ENCODE assay signal across 12 cellular contexts in genomic region chr7:105131033-105131656, GRCh38.
A peak's percentile ranks its signal among the peaks of the same experiment; 100 is the strongest.
DNase-seq lines count a peak whose midpoint lies in the region; ATAC-seq and TF ChIP-seq lines count a peak whose summit lies in the region.
"Had no signal": no experiment of that assay in that cellular context is flagged by ENCODE, and none has a peak within 500 bp of the region (broad histone marks: within the 10 kb centered on the region; RNA-seq: fewer than 3 reads in every experiment).

No MANE protein-coding gene starts in this region.

- H2BK12ac ChIP-seq in trophoblast cell (ENCODE audit: low read length), result no peak overlapping the region

- H3K36me3 ChIP-seq in esophagus muscularis mucosa, result peaks cover 0 to 43% (median 26%) of the 10 kb centered on the region in 4 donors
- peaks cover 6 to 11% of the 10 kb centered on the region in 2 experiments for H3K36me3 ChIP-seq in trophoblast cell (ENCODE audit: control insufficient read depth in 1 of 2, insufficient read depth in 2 of 2, low read length in 2 of 2)

- H2BK120ac ChIP-seq in trophoblast cell (ENCODE audit: insufficient read depth, low read length, poor library complexity), result no peak overlapping the region

- H3K27me3 ChIP-seq in esophagus muscularis mucosa (no peaks in the 10 kb centered on the region), trophoblast cell (ENCODE audit: insufficient read depth, low read length) (no peaks in the 10 kb centered on the region)
- H3K27me3 ChIP-seq: body of pancreas had no signal

- H2AK5ac ChIP-seq in trophoblast cell (ENCODE audit: low read length), result no peak overlapping the region

- no peak overlapping the region for H2AFZ ChIP-seq in trophoblast cell (ENCODE audit: insufficient read depth, low read length, poor library complexity)

- no peak overlapping the region for H3K9ac ChIP-seq in trophoblast cell (ENCODE audit: low read length)

- peaks cover 0 to 5% (median 4%) of the 10 kb centered on the region in 4 donors for H3K4me1 ChIP-seq in esophagus muscularis mucosa
- H3K4me1 ChIP-seq in trophoblast cell (ENCODE audit: control insufficient read depth in 1 of 2, insufficient read depth in 2 of 2, low read length in 2 of 2), result no peaks in the 10 kb centered on the region
- H3K4me1 ChIP-seq: body of pancreas had no signal

- DNase-seq in CMK (ENCODE audit: low read depth), result peak; percentile 8
- peak; percentile 17 for DNase-seq in esophagus muscularis mucosa (ENCODE audit: extremely low spot score)
- no peak for DNase-seq in NCI-H1930 (lab: John Stamatoyannopoulos, UW)
- DNase-seq in trophoblast cell, result no peak
- DNase-seq in occipital lobe (lab: John Stamatoyannopoulos, UW), result no peak
- DNase-seq in Right ventricle myocardium inferior (ENCODE audit: missing footprints), result no peak
- DNase-seq: body of pancreas; COR-L47; naive thymus-derived CD8-positive, alpha-beta T cell had no signal

- no peak overlapping the region for H4K8ac ChIP-seq in trophoblast cell (ENCODE audit: low read depth, low read length)

- no peak overlapping the region for H3K14ac ChIP-seq in trophoblast cell (ENCODE audit: low read length)

- intact Hi-C loops in esophagus muscularis mucosa (cut with DNase I) (no loop called here), Right ventricle myocardium inferior (cut with DNase I) (no loop called here)

- H4K12ac ChIP-seq in trophoblast cell (ENCODE audit: low read depth, low read length), result no peak overlapping the region

- H3K4ac ChIP-seq in trophoblast cell (ENCODE audit: low read depth, low read length), result no peak overlapping the region

- H3K79me1 ChIP-seq in trophoblast cell (ENCODE audit: low read length), result no peaks in the 10 kb centered on the region

- TF ChIP-seq POLR2A in esophagus muscularis mucosa (IDR thresholded peaks at IDR 0.05; ENCODE audit: low read depth), result no peak

- peak; percentile 61 for ATAC-seq in GM19395 (IDR thresholded peaks at IDR 0.05; ENCODE audit: unreplicated experiment)
- ATAC-seq in HG03442 (IDR thresholded peaks at IDR 0.05; ENCODE audit: unreplicated experiment), result peak; percentile 86
- ATAC-seq in Right ventricle myocardium inferior, result no peak
- ATAC-seq: body of pancreas; naive thymus-derived CD8-positive, alpha-beta T cell; WTC11 had no signal

- no peaks in the 10 kb centered on the region for H3K79me2 ChIP-seq in trophoblast cell (ENCODE audit: control insufficient read depth, insufficient read depth, low read length, poor library complexity)

- H3K18ac ChIP-seq in trophoblast cell (ENCODE audit: low read length), result no peak overlapping the region

- TF ChIP-seq EP300 in esophagus muscularis mucosa (IDR thresholded peaks at IDR 0.05), result no peak

- 90% methylated on average over 12 of the region's 12 CpGs for WGBS in esophagus muscularis mucosa
- WGBS in trophoblast cell (ENCODE audit: extremely low coverage, insufficient coverage, insufficient read length), result no CpG with 5 or more reads among the region's 12 CpGs

- no peak overlapping the region for H3K4me2 ChIP-seq in trophoblast cell (ENCODE audit: low read length)

- H4K91ac ChIP-seq in trophoblast cell (ENCODE audit: low read depth, low read length), result no peak overlapping the region

- no peak for TF ChIP-seq CTCF in esophagus muscularis mucosa (IDR thresholded peaks at IDR 0.05)

- H3K27ac ChIP-seq in esophagus muscularis mucosa (replicated peaks in 1 of 4) (no peak overlapping the region), trophoblast cell (ENCODE audit: low read depth, low read length) (no peak overlapping the region)
- H3K27ac ChIP-seq: body of pancreas had no signal

- H3K4me3 ChIP-seq in esophagus muscularis mucosa (no peak overlapping the region), trophoblast cell (ENCODE audit: low read depth, low read length) (no peak overlapping the region)
- H3K4me3 ChIP-seq: body of pancreas had no signal

- no peak overlapping the region for H2BK5ac ChIP-seq in trophoblast cell (ENCODE audit: low read depth, low read length, poor library complexity)

- no peaks in the 10 kb centered on the region for H3K9me3 ChIP-seq in esophagus muscularis mucosa
- H3K9me3 ChIP-seq in trophoblast cell (ENCODE audit: insufficient read depth, low read depth, low read length), result no peaks in the 10 kb centered on the region
- H3K9me3 ChIP-seq: body of pancreas had no signal

- H3K23ac ChIP-seq in trophoblast cell (ENCODE audit: low read length), result no peak overlapping the region

Comparison
In these comparisons a context has a peak if more than half of its experiments do, and no peak if none do; other contexts are left out.
1. DNase-seq: peak in CMK (single experiment) and esophagus muscularis mucosa (single experiment); none in NCI-H1930 (0 of 2), trophoblast cell (0 of 2), occipital lobe (single experiment) and Right ventricle myocardium inferior (single experiment).